Comparison of ENCODE assay signal across 12 cellular contexts in genomic region chr2:166613226-166613625, GRCh38.
DNase-seq lines count a peak whose midpoint lies in the region; ATAC-seq lines count a peak whose summit lies in the region.
"Had no signal": no experiment of that assay in that cellular context is flagged by ENCODE, and none has a peak within 500 bp of the region (broad histone marks: within the 10 kb centered on the region; RNA-seq: fewer than 3 reads in every experiment).

No MANE protein-coding gene starts in this region.

- DNase-seq in DMS53 treated with DMSO at 0.1 percent for 48 hours (lab: John Stamatoyannopoulos, UW; ENCODE audit: unreplicated experiment) (peak; percentile 36), kidney tubule cell (ENCODE audit: low spot score) (peak; percentile 51), renal cortical epithelial cell (ENCODE audit: low read depth) (peak; percentile 81), NCI-H2029 (lab: John Stamatoyannopoulos, UW) (no peak), cerebellar nuclear complex (lab: John Stamatoyannopoulos, UW) (no peak)
- DNase-seq: C1 segment of cervical spinal cord; CD4-positive, alpha-beta memory T cell; COR-L47; GF-D8; GOT3; HFFc6 had no signal

- ATAC-seq in HG03354 (IDR thresholded peaks at IDR 0.05; ENCODE audit: poor library complexity, severe bottlenecking, unreplicated experiment): no peak

Comparison
In these comparisons a context has a peak if more than half of its experiments do, and no peak if none do; other contexts are left out.
1. DNase-seq: peak in DMS53 treated with DMSO at 0.1 percent for 48 hours (single experiment), kidney tubule cell (single experiment) and renal cortical epithelial cell (single experiment); none in NCI-H2029 (single experiment) and cerebellar nuclear complex (0 of 2).